Comparison of ENCODE assay signal across 8 cellular contexts in genomic region chr12:1591543-1591942, GRCh38. TPM values are rescaled to one million over a fixed set of nuclear protein-coding genes. Genes with fewer than 3 reads are reported as not detected.
A peak's percentile ranks its signal among the peaks of the same experiment; 100 is the strongest.
DNase-seq lines count a peak whose midpoint lies in the region; ATAC-seq and TF ChIP-seq lines count a peak whose summit lies in the region.

No MANE protein-coding gene starts in this region.

- no peaks in the 10 kb centered on the region for H3K9me3 ChIP-seq in ascending aorta
- no peaks in the 10 kb centered on the region for H3K9me3 ChIP-seq in vagina

- H3K9me3 Mint-ChIP-seq in stimulated activated naive CD8-positive, alpha-beta T cell treated with anti-CD3 and anti-CD28 coated beads, Interleukin-15, Interleukin-2, amounts not matched to agents 100 ng/mL and 50 ng/mL, for 24 hours = no peaks in the 10 kb centered on the region

- peaks cover 30% of the 10 kb centered on the region for H3K36me3 Mint-ChIP-seq in stimulated activated naive CD8-positive, alpha-beta T cell treated with anti-CD3 and anti-CD28 coated beads, Interleukin-15, Interleukin-2, amounts not matched to agents 100 ng/mL and 50 ng/mL, for 24 hours (ENCODE audit: low read depth)

- H3K27ac ChIP-seq in ascending aorta (no peak overlapping the region), vagina (peak overlapping the region; percentile 98)

- H3K27me3 Mint-ChIP-seq in stimulated activated naive CD8-positive, alpha-beta T cell treated with anti-CD3 and anti-CD28 coated beads, Interleukin-15, Interleukin-2, amounts not matched to agents 100 ng/mL and 50 ng/mL, for 24 hours = no peaks in the 10 kb centered on the region

- peaks cover 68% of the 10 kb centered on the region for H3K4me1 Mint-ChIP-seq in stimulated activated naive CD8-positive, alpha-beta T cell treated with anti-CD3 and anti-CD28 coated beads, Interleukin-15, Interleukin-2, amounts not matched to agents 100 ng/mL and 50 ng/mL, for 24 hours (ENCODE audit: low read depth)

- no peak for DNase-seq in stimulated activated naive CD8-positive, alpha-beta T cell treated with anti-CD3 and anti-CD28 coated beads, Interleukin-15, Interleukin-2, amounts not matched to agents 100 U/mL and 50 U/mL, for 24 hours
- DNase-seq in ascending aorta (ENCODE audit: low spot score in 2 of 2) = no peak
- DNase-seq in medulla oblongata (ENCODE audit: extremely low spot score) = peak; percentile 32
- DNase-seq in vagina (ENCODE audit: extremely low spot score in 2 of 2) = no peak
- DNase-seq in activated effector memory CD4-positive, alpha-beta T cell treated with Interleukin-2 at 50 U/mL for 16 hours = no peak
- no peak for DNase-seq in activated effector memory CD4-positive, alpha-beta T cell treated with anti-CD3 and anti-CD28 coated beads, Interleukin-2, amount 50 U/mL, for 16 hours
- no peak for DNase-seq in GM13977 (ENCODE audit: low spot score)

- intact Hi-C loops in ascending aorta (cut with DNase I) (loop anchor here (5.0 to 10.0 kb wide), 2 partner anchors 639 to 837 kb away; partner anchors contain the start of gene WNK1), vagina (cut with DNase I) (no loop called here)

- H3K36me3 ChIP-seq in ascending aorta (no peaks in the 10 kb centered on the region), vagina (no peaks in the 10 kb centered on the region)

- no peak for TF ChIP-seq CTCF in ascending aorta (IDR thresholded peaks at IDR 0.05)
- no peak for TF ChIP-seq CTCF in vagina (IDR thresholded peaks at IDR 0.05)
- TF ChIP-seq CTCF in GM13977 (IDR thresholded peaks at IDR 0.05; ENCODE audit: extremely low read depth, insufficient read depth, missing control alignments) = no peak

- H3K27me3 ChIP-seq in ascending aorta = no peaks in the 10 kb centered on the region
- H3K27me3 ChIP-seq in vagina = no peaks in the 10 kb centered on the region

- H3K27ac Mint-ChIP-seq in stimulated activated naive CD8-positive, alpha-beta T cell treated with anti-CD3 and anti-CD28 coated beads, Interleukin-15, Interleukin-2, amounts not matched to agents 100 ng/mL and 50 ng/mL, for 24 hours = peak overlapping the region; percentile 92

- TF ChIP-seq POLR2A in vagina (IDR thresholded peaks at IDR 0.05) = no peak

- in situ Hi-C loops in GM13977 (cut with MboI; ENCODE audit: low pct_unique_long_range_greater_than_20kb, low sequenced_read_pairs, unreplicated experiment) = no loop called here

- ATAC-seq in stimulated activated naive CD8-positive, alpha-beta T cell treated with anti-CD3 and anti-CD28 coated beads, Interleukin-15, Interleukin-2, amounts not matched to agents 100 U/mL and 50 U/mL, for 24 hours = no peak

- H3K4me3 ChIP-seq in ascending aorta (peak overlapping the region; percentile 46 to 95), vagina (peak overlapping the region; percentile 2 to 81)

- H3K4me1 ChIP-seq in ascending aorta (peaks cover 9 to 29% of the 10 kb centered on the region in 2 donors), vagina (peaks cover 67% of the 10 kb centered on the region)

- peak overlapping the region; percentile 94 for H3K4me3 Mint-ChIP-seq in stimulated activated naive CD8-positive, alpha-beta T cell treated with anti-CD3 and anti-CD28 coated beads, Interleukin-15, Interleukin-2, amounts not matched to agents 100 ng/mL and 50 ng/mL, for 24 hours

RNA-seq across cellular contexts. Expression of gene FBXL14, which starts 2.8 kb away (rescaled TPM):
- total RNA-seq in ascending aorta (14.7 TPM), vagina (15.2 TPM)

RNA-seq across cellular contexts. Expression of gene WNT5B, which starts 37.5 kb away (rescaled TPM):
- total RNA-seq in ascending aorta (0.53 TPM), vagina (7.6 TPM)
